9 cellular contexts compared by ENCODE assay signal in the genomic region with DNA sequence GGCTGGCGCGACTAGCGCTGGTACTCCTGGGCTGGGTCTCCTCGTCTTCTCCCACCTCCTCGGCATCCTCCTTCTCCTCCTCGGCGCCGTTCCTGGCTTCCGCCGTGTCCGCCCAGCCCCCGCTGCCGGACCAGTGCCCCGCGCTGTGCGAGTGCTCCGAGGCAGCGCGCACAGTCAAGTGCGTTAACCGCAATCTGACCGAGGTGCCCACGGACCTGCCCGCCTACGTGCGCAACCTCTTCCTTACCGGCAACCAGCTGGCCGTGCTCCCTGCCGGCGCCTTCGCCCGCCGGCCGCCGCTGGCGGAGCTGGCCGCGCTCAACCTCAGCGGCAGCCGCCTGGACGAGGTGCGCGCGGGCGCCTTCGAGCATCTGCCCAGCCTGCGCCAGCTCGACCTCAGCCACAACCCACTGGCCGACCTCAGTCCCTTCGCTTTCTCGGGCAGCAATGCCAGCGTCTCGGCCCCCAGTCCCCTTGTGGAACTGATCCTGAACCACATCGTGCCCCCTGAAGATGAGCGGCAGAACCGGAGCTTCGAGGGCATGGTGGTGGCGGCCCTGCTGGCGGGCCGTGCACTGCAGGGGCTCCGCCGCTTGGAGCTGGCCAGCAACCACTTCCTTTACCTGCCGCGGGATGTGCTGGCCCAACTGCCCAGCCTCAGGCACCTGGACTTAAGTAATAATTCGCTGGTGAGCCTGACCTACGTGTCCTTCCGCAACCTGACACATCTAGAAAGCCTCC. TPM values are rescaled to one million over a fixed set of nuclear protein-coding genes. Genes with fewer than 3 reads are reported as not detected.
DNase-seq lines count a peak whose midpoint lies in the region; ATAC-seq, FAIRE-seq and TF ChIP-seq lines count a peak whose summit lies in the region.
"Had no signal": no experiment of that assay in that cellular context is flagged by ENCODE, and none has a peak within 500 bp of the region (broad histone marks: within the 10 kb centered on the region; RNA-seq: fewer than 3 reads in every experiment).

No MANE protein-coding gene starts in this region.

- FAIRE-seq in bronchial epithelial cell (lab: Jason Lieb, UNC) = peak; percentile 77
- FAIRE-seq: frontal cortex had no signal

- peak overlapping the region; percentile 63 to 83 (median 82) for H3K27ac ChIP-seq in stomach

- DNase-seq in AG08395 (ENCODE audit: low spot score) = peak; percentile 20
- DNase-seq in NCI-H226 = peak; percentile 43
- peak; percentile 37 for DNase-seq in bronchial epithelial cell (ENCODE audit: low read depth)
- peak; percentile 31 to 37 for DNase-seq in left colon
- DNase-seq in stomach = peak; percentile 42
- DNase-seq in DMS114 treated with DMSO at 0.1 percent for 48 hours (lab: John Stamatoyannopoulos, UW; ENCODE audit: unreplicated experiment) = no peak

- H3K4me1 ChIP-seq in stomach = peaks cover 9 to 32% (median 26%) of the 10 kb centered on the region in 4 donors

- H3K27me3 ChIP-seq in bronchial epithelial cell (ENCODE audit: control insufficient read depth, insufficient read depth, low read length) = no peaks in the 10 kb centered on the region
- H3K27me3 ChIP-seq in stomach = peaks cover 0 to 54% (median 10%) of the 10 kb centered on the region in 3 donors

- peak; percentile 31 for TF ChIP-seq CTCF in bronchial epithelial cell (IDR thresholded peaks at IDR 0.05; ENCODE audit: insufficient read depth, low read length, severe bottlenecking)
- peak in 1 of 7 experiments; percentile 9 for TF ChIP-seq CTCF in stomach (IDR thresholded peaks at IDR 0.05)

- peak; percentile 35 for ATAC-seq in GM18907 (IDR thresholded peaks at IDR 0.05; ENCODE audit: unreplicated experiment)
- peak; percentile 53 for ATAC-seq in left colon
- no peak for ATAC-seq in HG03571 (IDR thresholded peaks at IDR 0.05; ENCODE audit: unreplicated experiment)

- intact Hi-C loops in left colon (cut with DNase I, micrococcal nuclease) (no loop called here), stomach (cut with DNase I; ENCODE audit: low total_unique reads) (no loop called here)

- H3K36me3 ChIP-seq in bronchial epithelial cell (ENCODE audit: control insufficient read depth, insufficient read depth, low read length) = peaks cover 4% of the 10 kb centered on the region
- H3K36me3 ChIP-seq in stomach = no peaks in the 10 kb centered on the region

- H3K9me3 ChIP-seq in stomach = no peaks in the 10 kb centered on the region

- WGBS in stomach, 5 donors = 6 to 8% (median 8%) methylated on average over 39 to 67 of the region's 67 CpGs

- peak overlapping the region; percentile 90 for H3K4me3 ChIP-seq in bronchial epithelial cell (ENCODE audit: low read depth, low read length)
- H3K4me3 ChIP-seq in stomach = peak overlapping the region; percentile 57 to 86 (median 66)

- TF ChIP-seq POLR2A in stomach (IDR thresholded peaks at IDR 0.05) = no peak

- no peak for TF ChIP-seq EP300 in stomach (IDR thresholded peaks at IDR 0.05)

RNA-seq across cellular contexts. Expression of gene TPBG, which starts 1.6 kb away (rescaled TPM):
- total RNA-seq in bronchial epithelial cell (120 and 121 TPM in 2 replicates), left colon (10 to 100 TPM; 13.1 TPM), stomach (10 to 100 TPM in 1 of 5 donors, 1 to 10 TPM in 4; 5.3 to 17.7 (median 9.7) TPM)
- 10 to 100 TPM in 1 of 3 donors, 1 to 10 TPM in 2; 1.4 to 21.2 (median 3.5) TPM for polyA plus RNA-seq in stomach
